Comparison of ENCODE assay signal across 9 cellular contexts in the genomic region with DNA sequence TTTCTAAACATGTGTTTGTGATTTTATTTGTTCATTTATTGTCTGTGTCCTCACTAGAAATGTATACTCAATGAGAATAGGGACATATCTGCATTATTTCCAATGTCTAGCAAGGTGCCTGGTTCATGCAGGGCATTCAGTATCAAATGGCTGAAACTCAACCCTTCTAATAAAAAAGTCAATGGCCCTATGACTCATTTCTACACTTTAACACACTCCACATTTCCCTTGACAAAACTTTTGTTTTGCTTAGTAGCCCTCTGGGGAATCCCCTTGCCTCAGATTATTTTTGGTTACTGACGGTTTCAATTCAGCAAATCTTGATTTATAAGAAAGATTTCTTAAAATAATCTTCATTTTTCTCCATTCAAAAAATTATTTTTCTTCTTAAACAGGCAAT.
DNase-seq lines count a peak whose midpoint lies in the region; ATAC-seq and TF ChIP-seq lines count a peak whose summit lies in the region.
"Had no signal": no experiment of that assay in that cellular context is flagged by ENCODE, and none has a peak within 500 bp of the region (broad histone marks: within the 10 kb centered on the region; RNA-seq: fewer than 3 reads in every experiment).

No MANE protein-coding gene starts in this region.

- in situ Hi-C loops in astrocyte of the spinal cord (cut with HindIII; ENCODE audit: low sequenced_read_pairs) = loop anchor here (25.0 kb wide), 1 partner anchor 428 kb away; a partner anchor contains a TSS

- H3K36me3 ChIP-seq in heart right ventricle = no peaks in the 10 kb centered on the region

- no peaks in the 10 kb centered on the region for H3K27me3 ChIP-seq in heart right ventricle

- TF ChIP-seq CTCF in AG09319 (IDR thresholded peaks at IDR 0.05; ENCODE audit: low read depth, low read length) (no peak), astrocyte of the spinal cord (IDR thresholded peaks at IDR 0.05; ENCODE audit: low read depth, low read length) (no peak), heart right ventricle (IDR thresholded peaks at IDR 0.05) (no peak)

- peak; percentile 4 for DNase-seq in AG09319 (ENCODE audit: extremely low read depth, low read depth)
- DNase-seq in astrocyte of the spinal cord (ENCODE audit: low read depth, low spot score) = peak; percentile 68
- DNase-seq in heart right ventricle = no peak
- no peak for DNase-seq in OCI-M2 (lab: John Stamatoyannopoulos, UW; ENCODE audit: unreplicated experiment)
- no peak for DNase-seq in NCI-H2227 treated with DMSO at 0.1 percent for 48 hours (lab: John Stamatoyannopoulos, UW)
- no peak for DNase-seq in Ammon's horn (ENCODE audit: low spot score)

- no peaks in the 10 kb centered on the region for H3K9me3 ChIP-seq in heart right ventricle

- 32 to 38% methylated on average over 1 of the region's 1 CpG for WGBS in heart right ventricle, 2 donors

- H3K27ac ChIP-seq in heart right ventricle = no peak overlapping the region
- H3K27ac ChIP-seq: skin epidermis had no signal

- intact Hi-C loops in heart right ventricle (cut with DNase I) = loop anchor here in 5 of 10 donors (5.0 to 10.0 kb wide), 4 partner anchors 204 to 214 kb away; a partner anchor contains a TSS

- ATAC-seq in GM19351 (IDR thresholded peaks at IDR 0.05; ENCODE audit: unreplicated experiment) (peak; percentile 82), HG03139 (IDR thresholded peaks at IDR 0.05; ENCODE audit: unreplicated experiment) (peak; percentile 76), heart right ventricle (no peak)

- H3K4me1 ChIP-seq in heart right ventricle = peaks cover 0 to 32% (median 0%) of the 10 kb centered on the region in 9 donors

- H3K4me3 ChIP-seq in astrocyte of the spinal cord (ENCODE audit: low read depth, low read length) (no peak overlapping the region), heart right ventricle (no peak overlapping the region)
- H3K4me3 ChIP-seq: skin epidermis had no signal

Comparison
In these comparisons a context has a peak if more than half of its experiments do, and no peak if none do; other contexts are left out.
1. DNase-seq: peak in AG09319 (single experiment) and astrocyte of the spinal cord (single experiment); none in heart right ventricle (0 of 2), OCI-M2 (single experiment), NCI-H2227 treated with DMSO at 0.1 percent for 48 hours (single experiment) and Ammon's horn (single experiment).
2. ATAC-seq: peak in GM19351 (single experiment) and HG03139 (single experiment); none in heart right ventricle (0 of 8).